ENCODE assay signal across 1 cellular context in genomic region chr11:102274628-102275027, GRCh38.
TF ChIP-seq lines count a peak whose summit lies in the region.

No MANE protein-coding gene starts in this region.

TF ChIP-seq in GM23338, 12 proteins besides CTCF, POLR2A, EP300 and RAD21 (continued from another document):
- no peak for TF ChIP-seq ZNF462 (CRISPR knock-in tag; IDR thresholded peaks at IDR 0.05)
- no peak for TF ChIP-seq EZH2phosphoT487 (IDR thresholded peaks at IDR 0.05; ENCODE audit: unreplicated experiment)
- no peak for TF ChIP-seq POLR2AphosphoS5 (IDR thresholded peaks at IDR 0.05; ENCODE audit: low read depth)
- TF ChIP-seq ZNF114 (CRISPR knock-in tag; IDR thresholded peaks at IDR 0.05): no peak
- TF ChIP-seq CREB1 (CRISPR knock-in tag; IDR thresholded peaks at IDR 0.05; ENCODE audit: low read depth): no peak
- TF ChIP-seq ZNF331 (CRISPR knock-in tag; IDR thresholded peaks at IDR 0.05; ENCODE audit: low read depth): no peak
